In the genomic region with DNA sequence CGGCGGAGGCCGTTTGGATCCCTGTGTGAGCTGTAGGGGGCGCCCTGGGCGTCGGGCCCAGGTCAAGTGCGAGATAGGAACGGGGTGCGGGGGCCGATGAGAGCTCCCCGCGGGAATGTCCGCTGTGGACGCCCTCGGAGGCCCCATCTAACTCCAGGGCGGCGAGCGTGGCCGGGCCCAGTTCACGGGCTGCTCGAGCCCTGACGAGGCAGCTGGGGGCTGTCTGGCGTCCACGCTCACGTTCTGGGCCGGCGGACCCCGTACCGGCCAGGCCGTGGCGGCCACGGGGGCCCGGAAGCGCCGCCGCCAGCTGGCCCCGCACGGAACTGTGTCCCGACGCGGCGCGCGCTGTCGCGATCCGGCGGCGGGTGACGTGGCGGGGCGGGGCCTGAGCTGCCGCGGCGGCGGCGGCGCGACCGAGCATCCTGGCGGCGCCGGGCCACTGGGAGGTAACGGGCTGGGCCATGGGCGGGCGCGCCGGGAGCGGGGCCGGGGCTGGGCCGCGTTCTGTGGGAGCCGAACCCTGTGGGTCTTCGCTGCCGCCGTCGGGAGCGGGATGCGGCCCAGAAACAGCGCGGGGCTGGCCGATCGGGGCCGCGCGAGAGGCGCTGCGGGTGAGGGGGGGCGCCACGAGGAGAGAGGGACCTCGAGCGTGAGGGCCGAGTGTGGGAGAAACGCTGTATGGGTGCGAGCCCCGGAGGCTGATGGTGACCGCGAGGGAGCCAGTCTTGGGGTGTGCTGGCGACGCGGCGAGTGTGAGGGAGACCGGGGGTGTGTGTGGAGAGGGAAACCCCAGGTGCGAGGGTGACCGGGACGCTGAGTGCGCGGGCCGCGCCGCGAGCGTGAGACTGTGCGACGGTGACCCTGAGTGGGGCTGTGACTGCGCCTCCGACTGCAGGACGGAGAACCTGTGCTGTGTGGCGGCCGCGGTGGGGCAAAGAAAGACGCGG, we compare ENCODE assay signal across 8 cellular contexts. TPM values are rescaled to one million over a fixed set of nuclear protein-coding genes. Genes with fewer than 3 reads are reported as not detected.
DNase-seq lines count a peak whose midpoint lies in the region; ATAC-seq and TF ChIP-seq lines count a peak whose summit lies in the region.

A gene (plus strand): TSS at position 399 of the 950 bp plus-strand sequence. CDS start 10,201 bp downstream, outside the sequence.

- H3K9me3 ChIP-seq in SJSA1 (replicated peaks) (peaks cover 8% of the 10 kb centered on the region), suprapubic skin (no peaks in the 10 kb centered on the region)

- ATAC-seq in GM19395 (IDR thresholded peaks at IDR 0.05; ENCODE audit: unreplicated experiment) (peak; percentile 56), HG03565 (IDR thresholded peaks at IDR 0.05; ENCODE audit: unreplicated experiment) (peak; percentile 55)

- TF ChIP-seq POLR2A in suprapubic skin (IDR thresholded peaks at IDR 0.05) = peak in 1 of 2 donors; percentile 76

- 0% methylated on average over 23 of the region's 123 CpGs for WGBS in suprapubic skin

- peak; percentile 20 to 76 for TF ChIP-seq CTCF in suprapubic skin (IDR thresholded peaks at IDR 0.05)

- peak; percentile 63 for DNase-seq in CMK (ENCODE audit: low read depth)
- DNase-seq in SJSA1 (ENCODE audit: low read depth in 1 of 2, low spot score in 2 of 2) = peak; percentile 81 to 88
- DNase-seq in activated naive CD4-positive, alpha-beta T cell treated with Interleukin-2 at 50 U/mL for 16 hours = peak; percentile 85
- DNase-seq in germinal center (ENCODE audit: low spot score) = peak; percentile 87
- DNase-seq in nucleus accumbens (lab: John Stamatoyannopoulos, UW) = peak in 47 of 56 donors; percentile 11 to 80 (median 53)
- peak; percentile 88 for DNase-seq in suprapubic skin (ENCODE audit: low spot score in 2 of 2)

- H3K4me3 ChIP-seq in SJSA1 = peak within 1 kb of the TSS; percentile 100
- peak within 1 kb of the TSS; percentile 83 for H3K4me3 ChIP-seq in suprapubic skin

- H3K27ac ChIP-seq in SJSA1 = peak within 1 kb of the TSS; percentile 99
- H3K27ac ChIP-seq in suprapubic skin = peak within 1 kb of the TSS; percentile 94

- peaks cover 28% of the 10 kb centered on the region for H3K4me1 ChIP-seq in SJSA1 (replicated peaks)
- H3K4me1 ChIP-seq in suprapubic skin = peaks cover 36% of the 10 kb centered on the region

- H3K27me3 ChIP-seq in SJSA1 (replicated peaks) (no peaks in the 10 kb centered on the region), suprapubic skin (no peaks in the 10 kb centered on the region)

- TF ChIP-seq EP300 in suprapubic skin (IDR thresholded peaks at IDR 0.05) = no peak

- H3K36me3 ChIP-seq in SJSA1 = peaks cover 47% of the 10 kb centered on the region
- H3K36me3 ChIP-seq in suprapubic skin = peaks cover 13% of the 10 kb centered on the region

RNA-seq across cellular contexts. Expression of the gene that starts here (rescaled TPM):
- total RNA-seq in SJSA1 (2014; rRNA removed; shearing (Covaris generic)) = 13.2 and 27.4 TPM in 2 replicates
- 100 to 1,000 TPM in 1 of 4 donors, 10 to 100 TPM in 3; 31.5 to 167 (median 49.0) TPM for total RNA-seq in suprapubic skin

Comparison
In these comparisons a context has a peak if more than half of its experiments do, and no peak if none do; other contexts are left out.
1. Peak in every context shown above with its lines: DNase-seq, ATAC-seq, H3K4me3 ChIP-seq and H3K27ac ChIP-seq.